Comparison of ENCODE assay signal across 16 cellular contexts in the genomic region with DNA sequence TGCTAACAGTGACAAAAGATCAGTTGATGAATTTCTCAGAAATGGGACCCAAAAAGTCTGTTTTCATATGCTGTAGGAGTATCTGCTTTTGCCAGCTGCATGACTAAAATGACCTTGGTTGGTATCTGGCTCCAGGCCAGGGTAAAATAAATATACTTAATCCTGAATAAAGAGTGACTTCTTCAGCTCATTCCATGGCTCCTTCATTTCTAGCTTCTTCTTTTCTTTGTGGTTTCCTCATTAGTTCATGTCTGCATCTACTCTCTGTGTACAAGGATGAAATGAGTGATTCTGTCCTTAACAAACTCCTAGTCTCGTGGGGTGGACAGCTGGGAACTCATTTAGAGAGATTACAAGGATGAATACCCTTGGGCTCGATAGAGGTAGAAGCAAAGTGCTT. TPM values are rescaled to one million over a fixed set of nuclear protein-coding genes. Genes with fewer than 3 reads are reported as not detected.
DNase-seq lines count a peak whose midpoint lies in the region; ATAC-seq, FAIRE-seq and TF ChIP-seq lines count a peak whose summit lies in the region.
"Had no signal": no experiment of that assay in that cellular context is flagged by ENCODE, and none has a peak within 500 bp of the region (broad histone marks: within the 10 kb centered on the region; RNA-seq: fewer than 3 reads in every experiment).

No MANE protein-coding gene starts in this region.

- DNase-seq in AG08395 (ENCODE audit: low spot score), result peak; percentile 10
- peak; percentile 56 for DNase-seq in IMR-90
- DNase-seq in astrocyte (ENCODE audit: low read depth), result peak; percentile 43
- no peak for DNase-seq in hepatocyte (ENCODE audit: low spot score)
- DNase-seq in ovary, result no peak
- no peak for DNase-seq in stimulated activated naive B cell treated with anti-CD40 and anti-IgM and Interleukin-4, amounts not matched to agents 10 μg/mL and 1 μg/mL and 100 μg/mL, for 72 hours
- DNase-seq: activated T-cell treated with anti-CD3 and anti-CD28 coated beads, Interleukin-2, amount 50 U/mL, for 24 hours; brain microvascular endothelial cell; GDM1; H9; NCI-H187 had no signal

- no TSS peak for BruUV-seq in IMR-90 (replicated peaks; lab: Mats Ljungman, UMichigan)

- in situ Hi-C loops in IMR-90 (cut with MboI; ENCODE audit: low sequenced_read_pairs), result no loop called here

- FAIRE-seq in astrocyte (lab: Jason Lieb, UNC), result no peak
- FAIRE-seq: endometrium had no signal

- intact Hi-C loops in IMR-90 (cut with micrococcal nuclease) (no loop called here), ovary (cut with DNase I) (no loop called here)

- TF ChIP-seq POLR2A in IMR-90 (IDR thresholded peaks at IDR 0.05; ENCODE audit: low read depth, low read length), result no peak
- no peak for TF ChIP-seq POLR2A in ovary (IDR thresholded peaks at IDR 0.05)

- TF ChIP-seq CTCF in IMR-90 (conservative IDR thresholded peaks at IDR 0.05; ENCODE audit: low read depth, low read length) (no peak), astrocyte (IDR thresholded peaks at IDR 0.05; ENCODE audit: insufficient read depth, low read depth, low read length) (no peak), hepatocyte (IDR thresholded peaks at IDR 0.05; ENCODE audit: poor library complexity) (no peak), ovary (IDR thresholded peaks at IDR 0.05) (no peak)

- peak overlapping the region; percentile 58; the same call in 1 of the 2 replicates for H3K18ac ChIP-seq in IMR-90 (ENCODE audit: low read depth, low read length)

- peak overlapping the region; percentile 11 to 39; a peak in 1 of 4 replicates for H4K8ac ChIP-seq in IMR-90 (ENCODE audit: low read depth in 2 of 2, low read length in 2 of 2)

- H3K36me3 ChIP-seq in IMR-90 (ENCODE audit: control insufficient read depth, insufficient read depth, low read length) (no peaks in the 10 kb centered on the region), astrocyte (ENCODE audit: insufficient read depth, low read length) (peaks cover 3% of the 10 kb centered on the region), hepatocyte (replicated peaks; ENCODE audit: insufficient read depth, low read depth) (no peaks in the 10 kb centered on the region), ovary (no peaks in the 10 kb centered on the region)
- H3K36me3 ChIP-seq: brain microvascular endothelial cell had no signal

- ATAC-seq in IMR-90 (ENCODE audit: low read depth) (no peak), HG03432 (IDR thresholded peaks at IDR 0.05; ENCODE audit: unreplicated experiment) (no peak), GM21619 (IDR thresholded peaks at IDR 0.05; ENCODE audit: unreplicated experiment) (no peak)
- ATAC-seq in stimulated activated naive B cell treated with anti-CD40 and anti-IgM and Interleukin-4, amounts not matched to agents 10 μg/mL and 1 μg/mL and 100 μg/mL, for 72 hours (replicated peaks), result no peak
- ATAC-seq: activated CD4-positive, alpha-beta T cell treated with anti-CD3 and anti-CD28 coated beads for 36 hours had no signal

- H3K4me2 ChIP-seq in IMR-90 (ENCODE audit: low read depth, low read length) (peak overlapping the region; percentile 47; the same call in 1 of the 2 replicates), astrocyte (ENCODE audit: low read length) (peak overlapping the region; percentile 12), hepatocyte (no peak overlapping the region)
- H3K4me2 ChIP-seq: BLaER1 had no signal

- H3K56ac ChIP-seq in IMR-90 (ENCODE audit: extremely low read depth, insufficient read depth, low read length), result no peak overlapping the region

- H4K20me1 ChIP-seq in IMR-90 (ENCODE audit: insufficient read depth, low read length) (0 out of 2 replicates have a peak, but pooled peaks cover under 1% of the 10 kb centered on the region), astrocyte (ENCODE audit: insufficient read depth, low read length) (no peaks in the 10 kb centered on the region), hepatocyte (ENCODE audit: insufficient read depth, poor library complexity, severe bottlenecking) (no peaks in the 10 kb centered on the region)

- H3K4me3 ChIP-seq in IMR-90 (ENCODE audit: insufficient read depth, low read depth, low read length) (no peak overlapping the region), astrocyte (ENCODE audit: insufficient read depth, low read depth, low read length) (no peak overlapping the region), hepatocyte (no peak overlapping the region), ovary (no peak overlapping the region)
- H3K4me3 ChIP-seq: BLaER1 had no signal

- H2BK20ac ChIP-seq in IMR-90 (ENCODE audit: low read depth, low read length), result peak overlapping the region; percentile 84; the same call in 1 of the 2 replicates

- peak overlapping the region; percentile 55 for H3K23ac ChIP-seq in IMR-90 (ENCODE audit: low read depth, low read length)

- H3K27me3 ChIP-seq in IMR-90 (ENCODE audit: control insufficient read depth, insufficient read depth, low read length), result no peaks in the 10 kb centered on the region
- H3K27me3 ChIP-seq in astrocyte (ENCODE audit: insufficient read depth, low read length), result no peaks in the 10 kb centered on the region
- H3K27me3 ChIP-seq in hepatocyte, result no peaks in the 10 kb centered on the region
- H3K27me3 ChIP-seq in ovary, result no peaks in the 10 kb centered on the region
- H3K27me3 ChIP-seq: BLaER1, brain microvascular endothelial cell had no signal

- dilution Hi-C loops in IMR-90 (cut with HindIII; ENCODE audit: low sequenced_read_pairs, unreplicated experiment), result no loop called here

- TF ChIP-seq EP300 in ovary (IDR thresholded peaks at IDR 0.05), result no peak

- no peaks in the 10 kb centered on the region for H3K9me2 ChIP-seq in hepatocyte (replicated peaks; ENCODE audit: insufficient read depth)

- H3K9me3 ChIP-seq in IMR-90 (ENCODE audit: control insufficient read depth, insufficient read depth, low read length) (no peaks in the 10 kb centered on the region), astrocyte (ENCODE audit: insufficient read depth, low read depth, low read length) (no peaks in the 10 kb centered on the region), hepatocyte (ENCODE audit: low read depth) (no peaks in the 10 kb centered on the region), ovary (no peaks in the 10 kb centered on the region)
- H3K9me3 ChIP-seq: BLaER1 had no signal

- H3K79me2 ChIP-seq in astrocyte (ENCODE audit: insufficient read depth, low read length), result peaks cover 24% of the 10 kb centered on the region
- H3K79me2 ChIP-seq in hepatocyte, result peaks cover 16% of the 10 kb centered on the region

- H3K4me1 ChIP-seq in IMR-90 (ENCODE audit: control insufficient read depth, insufficient read depth, low read length) (peaks cover 24% of the 10 kb centered on the region), astrocyte (ENCODE audit: insufficient read depth, low read length) (peaks cover 41% of the 10 kb centered on the region), hepatocyte (ENCODE audit: insufficient read depth) (peaks cover 4% of the 10 kb centered on the region), ovary (ENCODE audit: insufficient read depth) (peaks cover 12% of the 10 kb centered on the region)
- H3K4me1 ChIP-seq: BLaER1 had no signal

- POLR2A ChIA-PET in IMR-90 (lab: Charles Lee; ENCODE audit: unreplicated experiment), result no interaction called here

- H3K9ac ChIP-seq in IMR-90 (ENCODE audit: low read depth, low read length) (no peak overlapping the region), astrocyte (ENCODE audit: low read length) (peak overlapping the region; percentile 4)
- H3K9ac ChIP-seq: BLaER1 had no signal

- CTCF ChIA-PET in IMR-90 (lab: Yijun Ruan, JAX), result interaction anchor here (0.8 kb wide), 1 partner anchor 24 kb away, joined by 3 read pairs; no protein-coding TSS in a partner anchor

- H2AFZ ChIP-seq in IMR-90 (replicated peaks; ENCODE audit: low read length, poor library complexity) (no peak overlapping the region), astrocyte (ENCODE audit: low read depth, low read length) (no peak overlapping the region), hepatocyte (no peak overlapping the region)

- 100% methylated on average over 1 of the region's 2 CpGs; no CpG with 5 or more reads in 1 of the 2 experiments for WGBS in IMR-90 (ENCODE audit: extremely low coverage in 2 of 2, insufficient read length in 1 of 2), 2 experiments
- WGBS in hepatocyte (ENCODE audit: low lambda C conversion rate, missing lambda C conversion rate), result 78% methylated on average over 2 of the region's 2 CpGs
- 13 to 40% (median 32%) methylated on average over 2 of the region's 2 CpGs for WGBS in ovary, 3 donors

- no peaks in the 10 kb centered on the region for H3K9me3 Mint-ChIP-seq in astrocyte (ENCODE audit: unreplicated experiment)
- no peaks in the 10 kb centered on the region for H3K9me3 Mint-ChIP-seq in stimulated activated naive B cell treated with anti-CD40 and anti-IgM and Interleukin-4, amounts not matched to agents 10 μg/mL and 1 μg/mL and 100 μg/mL, for 72 hours
- H3K9me3 Mint-ChIP-seq: activated T-cell treated with anti-CD3 and anti-CD28 coated beads, Interleukin-2, amount 50 U/mL, for 24 hours; H9 had no signal

- no peaks in the 10 kb centered on the region for H3K27me3 Mint-ChIP-seq in astrocyte (ENCODE audit: low read depth, unreplicated experiment)
- H3K27me3 Mint-ChIP-seq in stimulated activated naive B cell treated with anti-CD40 and anti-IgM and Interleukin-4, amounts not matched to agents 10 μg/mL and 1 μg/mL and 100 μg/mL, for 72 hours, result no peaks in the 10 kb centered on the region
- H3K27me3 Mint-ChIP-seq: activated CD4-positive, alpha-beta T cell treated with anti-CD3 and anti-CD28 coated beads for 36 hours; activated T-cell treated with anti-CD3 and anti-CD28 coated beads, Interleukin-2, amount 50 U/mL, for 24 hours had no signal

- no peak overlapping the region for H4K5ac ChIP-seq in IMR-90 (ENCODE audit: low read depth, low read length)

- H3K4me3 Mint-ChIP-seq in astrocyte (ENCODE audit: unreplicated experiment), result no peak overlapping the region
- no peak overlapping the region for H3K4me3 Mint-ChIP-seq in stimulated activated naive B cell treated with anti-CD40 and anti-IgM and Interleukin-4, amounts not matched to agents 10 μg/mL and 1 μg/mL and 100 μg/mL, for 72 hours
- H3K4me3 Mint-ChIP-seq: activated CD4-positive, alpha-beta T cell treated with anti-CD3 and anti-CD28 coated beads for 36 hours; activated T-cell treated with anti-CD3 and anti-CD28 coated beads, Interleukin-2, amount 50 U/mL, for 24 hours; H9 had no signal

- no peak overlapping the region for H2AK9ac ChIP-seq in IMR-90 (replicated peaks; ENCODE audit: low read depth, low read length, poor library complexity)

- H3K79me1 ChIP-seq in IMR-90 (ENCODE audit: low read depth in 1 of 2, low read length in 2 of 2), result peaks cover 21 to 42% of the 10 kb centered on the region in 2 experiments

- H2BK5ac ChIP-seq in IMR-90 (ENCODE audit: low read depth, low read length, poor library complexity, severe bottlenecking), result peak overlapping the region; percentile 35

- no peak overlapping the region for H3K27ac Mint-ChIP-seq in astrocyte (ENCODE audit: unreplicated experiment)
- no peak overlapping the region for H3K27ac Mint-ChIP-seq in stimulated activated naive B cell treated with anti-CD40 and anti-IgM and Interleukin-4, amounts not matched to agents 10 μg/mL and 1 μg/mL and 100 μg/mL, for 72 hours
- H3K27ac Mint-ChIP-seq: activated CD4-positive, alpha-beta T cell treated with anti-CD3 and anti-CD28 coated beads for 36 hours; activated T-cell treated with anti-CD3 and anti-CD28 coated beads, Interleukin-2, amount 50 U/mL, for 24 hours; H9 had no signal

- peak overlapping the region; percentile 82; the same call in 1 of the 2 replicates for H3K4ac ChIP-seq in IMR-90 (ENCODE audit: low read depth, low read length)

- no peak overlapping the region for H3K27ac ChIP-seq in IMR-90 (ENCODE audit: insufficient read depth, low read length)
- H3K27ac ChIP-seq in astrocyte (ENCODE audit: low read depth, low read length), result no peak overlapping the region
- peak overlapping the region; percentile 14 for H3K27ac ChIP-seq in hepatocyte
- no peak overlapping the region for H3K27ac ChIP-seq in ovary
- H3K27ac ChIP-seq: BLaER1, brain microvascular endothelial cell had no signal

- H3K9me1 ChIP-seq in IMR-90 (ENCODE audit: insufficient read depth, low read length), result peaks cover 21% of the 10 kb centered on the region

- H2BK15ac ChIP-seq in IMR-90 (ENCODE audit: low read depth, low read length), result peak overlapping the region; percentile 84; the same call in 1 of the 3 replicates

- peak overlapping the region; percentile 5 for H4K91ac ChIP-seq in IMR-90 (ENCODE audit: insufficient read depth, low read depth, low read length)

- H3K4me1 Mint-ChIP-seq in astrocyte (ENCODE audit: low read depth, unreplicated experiment), result peaks cover 20% of the 10 kb centered on the region
- peaks cover 5 to 8% of the 10 kb centered on the region in 2 donors for H3K4me1 Mint-ChIP-seq in stimulated activated naive B cell treated with anti-CD40 and anti-IgM and Interleukin-4, amounts not matched to agents 10 μg/mL and 1 μg/mL and 100 μg/mL, for 72 hours

- H3K14ac ChIP-seq in IMR-90 (replicated peaks; ENCODE audit: low read depth, low read length), result peak overlapping the region; percentile 68

- H2AK5ac ChIP-seq in IMR-90 (ENCODE audit: low read depth, low read length), result 0 out of 2 replicates have a peak overlapping the region, but pooled peaks have one; percentile 95

- peak overlapping the region; percentile 54; the same call in 1 of the 2 replicates for H2BK120ac ChIP-seq in IMR-90 (ENCODE audit: low read depth, low read length)

- peaks cover 3% of the 10 kb centered on the region for H3K36me3 Mint-ChIP-seq in astrocyte (ENCODE audit: low read depth, unreplicated experiment)
- H3K36me3 Mint-ChIP-seq in stimulated activated naive B cell treated with anti-CD40 and anti-IgM and Interleukin-4, amounts not matched to agents 10 μg/mL and 1 μg/mL and 100 μg/mL, for 72 hours, result peaks cover 32 to 48% of the 10 kb centered on the region in 2 donors

- TF ChIP-seq RAD21 in IMR-90 (IDR thresholded peaks at IDR 0.05; ENCODE audit: low read length), result no peak

RNA-seq across cellular contexts. Expression of a gene that starts 36.0 kb away (rescaled TPM):
- total RNA-seq in IMR-90 (2012; rRNA removed) (13.8 and 14.7 TPM in 2 replicates), astrocyte (19.6 and 22.3 TPM in 2 replicates), hepatocyte (25.6 and 38.9 TPM in 2 replicates), ovary (10 to 100 TPM; 28.0 to 68.6 (median 32.7) TPM)
- polyA plus RNA-seq in IMR-90 (2012; rRNA removed) (11.4 and 12.3 TPM in 2 replicates), hepatocyte (20.9 and 30.1 TPM in 2 replicates), ovary (10 to 100 TPM; 19.9 to 20.4 TPM)
- polyA plus RNA-seq in IMR-90 (2012; cell fraction: cytosol; rRNA removed), result 5.9 and 6.8 TPM in 2 replicates
- polyA plus RNA-seq in IMR-90 (2012; cell fraction: nucleus; rRNA removed; ENCODE audit: low replicate concordance), result 5.6 and 7.6 TPM in 2 replicates

Comparison
In these comparisons a context has a peak if more than half of its experiments do, and no peak if none do; other contexts are left out.
1. DNase-seq: peak in AG08395 (single experiment), IMR-90 (single experiment) and astrocyte (single experiment); none in hepatocyte (single experiment), ovary (0 of 5) and stimulated activated naive B cell treated with anti-CD40 and anti-IgM and Interleukin-4, amounts not matched to agents 10 μg/mL and 1 μg/mL and 100 μg/mL, for 72 hours (single experiment).